In genomic region chr3:21944251-21944650, GRCh38 we compare ENCODE assay signal across 23 cellular contexts.
DNase-seq lines count a peak whose midpoint lies in the region; ATAC-seq and TF ChIP-seq lines count a peak whose summit lies in the region.
"Had no signal": no experiment of that assay in that cellular context is flagged by ENCODE, and none has a peak within 500 bp of the region (broad histone marks: within the 10 kb centered on the region; RNA-seq: fewer than 3 reads in every experiment).

No MANE protein-coding gene starts in this region.

- no peaks in the 10 kb centered on the region for H3K4me1 Mint-ChIP-seq in stimulated activated memory B cell treated with anti-CD40 and anti-IgM and Interleukin-4, amounts not matched to agents 10 μg/mL and 1 μg/mL and 100 μg/mL, for 72 hours
- H3K4me1 Mint-ChIP-seq: activated naive CD8-positive, alpha-beta T cell treated with anti-CD3 and anti-CD28 coated beads, Interleukin-2, amount 50 U/mL, for 24 hours; T-helper 17 cell had no signal

- H3K27ac ChIP-seq in SJCRH30 (peak overlapping the region; percentile 44), ectodermal cell (ENCODE audit: insufficient read depth, low read depth, low read length, poor library complexity, severe bottlenecking) (peak overlapping the region; percentile 83), mesodermal cell (ENCODE audit: low read depth, low read length, severe bottlenecking) (peak overlapping the region; percentile 18), caudate nucleus (ENCODE audit: low read depth, low read length) (no peak overlapping the region)
- H3K27ac ChIP-seq: right atrium auricular region, suprapubic skin, VCaP had no signal

- DNase-seq in AG10803 (ENCODE audit: low read depth): peak; percentile 20
- peak; percentile 64 to 88 for DNase-seq in SJCRH30
- DNase-seq in cerebellar cortex (ENCODE audit: low spot score): no peak
- DNase-seq in caudate nucleus (lab: John Stamatoyannopoulos, UW): no peak
- DNase-seq: activated effector memory CD4-positive, alpha-beta T cell treated with anti-CD3 and anti-CD28 coated beads, Interleukin-2, amount 50 U/mL, for 16 hours; activated naive CD8-positive, alpha-beta T cell treated with anti-CD3 and anti-CD28 coated beads, Interleukin-2, amount 50 U/mL, for 24 hours; BE2C; cerebellar nuclear complex; effector CD8-positive, alpha-beta T cell; heart right ventricle; mucosa of descending colon; NCI-H1694 treated with DMSO at 0.1 percent for 48 hours; PC-3; SIG-M5; stimulated activated CD4-positive, alpha-beta T cell treated with anti-CD3 and anti-CD28 coated beads, Interleukin-15, amount 100 ng/mL, for 24 hours; T-helper 17 cell had no signal

- ATAC-seq in HG02938 (IDR thresholded peaks at IDR 0.05; ENCODE audit: unreplicated experiment): no peak
- no peak for ATAC-seq in stimulated activated memory B cell treated with anti-CD40 and anti-IgM and Interleukin-4, amounts not matched to agents 10 μg/mL and 1 μg/mL and 100 μg/mL, for 72 hours
- ATAC-seq: activated naive CD8-positive, alpha-beta T cell treated with anti-CD3 and anti-CD28 coated beads, Interleukin-2, amount 50 U/mL, for 24 hours; mucosa of descending colon; PC-3; T-helper 17 cell had no signal

- whole genome bisulfite sequencing in ectodermal cell, 2 experiments: 17 to 21% methylated on average over 5 to 6 of the region's 6 CpGs
- WGBS in mesodermal cell (ENCODE audit: insufficient coverage in 2 of 2), 2 experiments: 71 to 86% methylated on average over 2 of the region's 6 CpGs

- H3K27me3 ChIP-seq in SJCRH30 (no peaks in the 10 kb centered on the region), ectodermal cell (ENCODE audit: control insufficient read depth, insufficient read depth, low read length, poor library complexity, severe bottlenecking) (no peaks in the 10 kb centered on the region)
- H3K27me3 ChIP-seq: BE2C, heart right ventricle, right atrium auricular region, suprapubic skin had no signal

- no peak overlapping the region for H3K4me3 Mint-ChIP-seq in stimulated activated memory B cell treated with anti-CD40 and anti-IgM and Interleukin-4, amounts not matched to agents 10 μg/mL and 1 μg/mL and 100 μg/mL, for 72 hours
- H3K4me3 Mint-ChIP-seq: activated naive CD8-positive, alpha-beta T cell treated with anti-CD3 and anti-CD28 coated beads, Interleukin-2, amount 50 U/mL, for 24 hours; T-helper 17 cell had no signal

- no peaks in the 10 kb centered on the region for H3K36me3 ChIP-seq in SJCRH30
- H3K36me3 ChIP-seq in ectodermal cell (ENCODE audit: control insufficient read depth, insufficient read depth, low read length): no peaks in the 10 kb centered on the region
- H3K36me3 ChIP-seq in mesodermal cell (ENCODE audit: control insufficient read depth, insufficient read depth, low read length): no peaks in the 10 kb centered on the region
- H3K36me3 ChIP-seq: BE2C, heart right ventricle, right atrium auricular region, suprapubic skin had no signal

- no peak overlapping the region for H3K27ac Mint-ChIP-seq in stimulated activated memory B cell treated with anti-CD40 and anti-IgM and Interleukin-4, amounts not matched to agents 10 μg/mL and 1 μg/mL and 100 μg/mL, for 72 hours
- H3K27ac Mint-ChIP-seq: activated naive CD8-positive, alpha-beta T cell treated with anti-CD3 and anti-CD28 coated beads, Interleukin-2, amount 50 U/mL, for 24 hours; T-helper 17 cell had no signal

- no peaks in the 10 kb centered on the region for H3K27me3 Mint-ChIP-seq in stimulated activated memory B cell treated with anti-CD40 and anti-IgM and Interleukin-4, amounts not matched to agents 10 μg/mL and 1 μg/mL and 100 μg/mL, for 72 hours
- H3K27me3 Mint-ChIP-seq: activated naive CD8-positive, alpha-beta T cell treated with anti-CD3 and anti-CD28 coated beads, Interleukin-2, amount 50 U/mL, for 24 hours; T-helper 17 cell had no signal

- H3K9me3 ChIP-seq in SJCRH30 (replicated peaks) (no peaks in the 10 kb centered on the region), ectodermal cell (ENCODE audit: control insufficient read depth, low read length) (no peaks in the 10 kb centered on the region), mesodermal cell (ENCODE audit: control insufficient read depth, low read length) (no peaks in the 10 kb centered on the region)
- H3K9me3 ChIP-seq: BE2C, heart right ventricle, right atrium auricular region, suprapubic skin had no signal

- H3K4me1 ChIP-seq in SJCRH30 (peaks cover 18% of the 10 kb centered on the region), ectodermal cell (ENCODE audit: control insufficient read depth, insufficient read depth, low read length) (peaks cover 6% of the 10 kb centered on the region), mesodermal cell (ENCODE audit: control insufficient read depth, insufficient read depth, low read length, poor library complexity, severe bottlenecking) (no peaks in the 10 kb centered on the region)
- H3K4me1 ChIP-seq: BE2C, heart right ventricle, right atrium auricular region, suprapubic skin had no signal

- no peaks in the 10 kb centered on the region for H3K9me3 Mint-ChIP-seq in stimulated activated memory B cell treated with anti-CD40 and anti-IgM and Interleukin-4, amounts not matched to agents 10 μg/mL and 1 μg/mL and 100 μg/mL, for 72 hours

- H3K36me3 Mint-ChIP-seq in stimulated activated memory B cell treated with anti-CD40 and anti-IgM and Interleukin-4, amounts not matched to agents 10 μg/mL and 1 μg/mL and 100 μg/mL, for 72 hours: no peaks in the 10 kb centered on the region

- TF ChIP-seq CTCF in AG10803 (conservative IDR thresholded peaks at IDR 0.05; ENCODE audit: low read length): no peak

- H3K4me3 ChIP-seq in AG10803 (ENCODE audit: low read length): no peak overlapping the region
- H3K4me3 ChIP-seq in SJCRH30: peak overlapping the region; percentile 27
- no peak overlapping the region for H3K4me3 ChIP-seq in ectodermal cell (ENCODE audit: insufficient read depth, low read depth, low read length)
- no peak overlapping the region for H3K4me3 ChIP-seq in mesodermal cell (ENCODE audit: extremely low read depth, insufficient read depth, low read length, poor library complexity, severe bottlenecking)
- H3K4me3 ChIP-seq: mucosa of descending colon, right atrium auricular region, suprapubic skin had no signal

Comparison
In these comparisons a context has a peak if more than half of its experiments do, and no peak if none do; other contexts are left out.
1. DNase-seq: peak in AG10803 (single experiment) and SJCRH30 (2 of 2); none in cerebellar cortex (single experiment) and caudate nucleus (0 of 61).